ENCODE assay signal across 2 cellular contexts in the genomic region with DNA sequence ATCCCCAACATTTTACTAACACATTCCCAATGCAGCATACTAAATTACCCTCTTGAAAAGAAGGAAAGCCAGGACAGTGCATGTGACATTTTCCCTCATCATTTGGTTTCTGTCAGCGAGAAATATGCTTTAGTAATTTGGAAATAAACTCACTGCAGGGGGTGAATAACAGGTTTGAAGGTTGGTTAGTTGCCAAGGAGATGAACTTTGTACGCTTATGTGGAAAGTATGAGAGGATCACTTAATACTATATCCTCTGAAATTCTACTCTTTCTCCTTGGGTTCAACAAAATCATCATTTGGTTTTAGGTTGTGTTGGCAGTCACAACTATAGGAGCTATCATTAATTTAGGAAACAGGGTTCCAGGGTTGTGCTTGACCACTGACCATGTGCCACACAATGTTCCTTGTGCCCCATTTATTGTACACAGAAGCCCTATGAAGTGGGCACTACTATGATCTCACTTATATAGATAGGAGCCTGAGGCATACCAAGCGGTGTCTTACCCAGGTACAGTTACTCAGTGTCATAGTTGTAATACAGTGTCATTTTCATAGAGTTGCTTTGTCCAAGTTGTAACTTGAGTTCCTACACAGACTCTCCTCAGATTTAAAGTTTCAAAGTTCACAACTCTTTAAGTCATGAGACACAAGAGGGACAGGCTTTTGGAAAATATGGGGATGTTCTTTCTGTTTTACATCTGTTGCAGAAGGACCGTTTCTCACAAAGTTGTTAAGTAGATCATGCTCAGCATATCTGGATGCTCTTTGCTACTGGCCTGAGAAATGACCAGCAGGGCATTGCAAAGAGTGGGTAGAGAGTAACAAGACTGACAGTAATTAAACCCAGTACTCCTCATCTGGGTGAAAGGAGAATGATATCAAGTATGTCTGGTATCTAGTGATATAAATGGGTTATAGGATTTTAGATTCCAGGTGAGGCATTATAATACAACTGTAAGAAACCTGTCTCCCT.
TF ChIP-seq lines count a peak whose summit lies in the region.

No MANE protein-coding gene starts in this region.

TF ChIP-seq in IMR-90, 13 proteins besides CTCF, POLR2A, EP300 and RAD21:
- no peak for TF ChIP-seq NFE2L2 (IDR thresholded peaks at IDR 0.05; ENCODE audit: low read depth, low read length)
- no peak for TF ChIP-seq FOS (IDR thresholded peaks at IDR 0.05; ENCODE audit: low read depth, low read length)
- TF ChIP-seq MAFK (IDR thresholded peaks at IDR 0.05; ENCODE audit: low read depth, low read length), result no peak
- no peak for TF ChIP-seq SMC3 (IDR thresholded peaks at IDR 0.05; ENCODE audit: low read depth, low read length)
- no peak for TF ChIP-seq MXI1 (IDR thresholded peaks at IDR 0.05; ENCODE audit: borderline replicate concordance, low read depth, low read length)
- TF ChIP-seq BHLHE40 (IDR thresholded peaks at IDR 0.05; ENCODE audit: low read depth, low read length), result no peak
- no peak for TF ChIP-seq MAZ (IDR thresholded peaks at IDR 0.05; ENCODE audit: borderline replicate concordance, low read depth, low read length)
- no peak for TF ChIP-seq RFX5 (IDR thresholded peaks at IDR 0.05; ENCODE audit: low read depth, low read length)
- no peak for TF ChIP-seq USF2 (IDR thresholded peaks at IDR 0.05; ENCODE audit: low read depth, low read length)
- TF ChIP-seq, protein P1, sequence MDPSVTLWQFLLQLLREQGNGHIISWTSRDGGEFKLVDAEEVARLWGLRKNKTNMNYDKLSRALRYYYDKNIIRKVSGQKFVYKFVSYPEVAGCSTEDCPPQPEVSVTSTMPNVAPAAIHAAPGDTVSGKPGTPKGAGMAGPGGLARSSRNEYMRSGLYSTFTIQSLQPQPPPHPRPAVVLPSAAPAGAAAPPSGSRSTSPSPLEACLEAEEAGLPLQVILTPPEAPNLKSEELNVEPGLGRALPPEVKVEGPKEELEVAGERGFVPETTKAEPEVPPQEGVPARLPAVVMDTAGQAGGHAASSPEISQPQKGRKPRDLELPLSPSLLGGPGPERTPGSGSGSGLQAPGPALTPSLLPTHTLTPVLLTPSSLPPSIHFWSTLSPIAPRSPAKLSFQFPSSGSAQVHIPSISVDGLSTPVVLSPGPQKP (IDR thresholded peaks at IDR 0.05; ENCODE audit: borderline replicate concordance, low read depth, low read length), result no peak
- TF ChIP-seq CEBPB (IDR thresholded peaks at IDR 0.05; ENCODE audit: low read depth, low read length), result no peak
- no peak for TF ChIP-seq CHD1 (IDR thresholded peaks at IDR 0.05; ENCODE audit: low read depth, low read length)
- no peak for TF ChIP-seq RCOR1 (IDR thresholded peaks at IDR 0.05; ENCODE audit: insufficient replicate concordance, low read length)

TF ChIP-seq in neural cell, 6 proteins besides CTCF, POLR2A, EP300 and RAD21:
- no peak for TF ChIP-seq TAF1 (IDR thresholded peaks at IDR 0.05; ENCODE audit: low read depth)
- TF ChIP-seq, protein P2, sequence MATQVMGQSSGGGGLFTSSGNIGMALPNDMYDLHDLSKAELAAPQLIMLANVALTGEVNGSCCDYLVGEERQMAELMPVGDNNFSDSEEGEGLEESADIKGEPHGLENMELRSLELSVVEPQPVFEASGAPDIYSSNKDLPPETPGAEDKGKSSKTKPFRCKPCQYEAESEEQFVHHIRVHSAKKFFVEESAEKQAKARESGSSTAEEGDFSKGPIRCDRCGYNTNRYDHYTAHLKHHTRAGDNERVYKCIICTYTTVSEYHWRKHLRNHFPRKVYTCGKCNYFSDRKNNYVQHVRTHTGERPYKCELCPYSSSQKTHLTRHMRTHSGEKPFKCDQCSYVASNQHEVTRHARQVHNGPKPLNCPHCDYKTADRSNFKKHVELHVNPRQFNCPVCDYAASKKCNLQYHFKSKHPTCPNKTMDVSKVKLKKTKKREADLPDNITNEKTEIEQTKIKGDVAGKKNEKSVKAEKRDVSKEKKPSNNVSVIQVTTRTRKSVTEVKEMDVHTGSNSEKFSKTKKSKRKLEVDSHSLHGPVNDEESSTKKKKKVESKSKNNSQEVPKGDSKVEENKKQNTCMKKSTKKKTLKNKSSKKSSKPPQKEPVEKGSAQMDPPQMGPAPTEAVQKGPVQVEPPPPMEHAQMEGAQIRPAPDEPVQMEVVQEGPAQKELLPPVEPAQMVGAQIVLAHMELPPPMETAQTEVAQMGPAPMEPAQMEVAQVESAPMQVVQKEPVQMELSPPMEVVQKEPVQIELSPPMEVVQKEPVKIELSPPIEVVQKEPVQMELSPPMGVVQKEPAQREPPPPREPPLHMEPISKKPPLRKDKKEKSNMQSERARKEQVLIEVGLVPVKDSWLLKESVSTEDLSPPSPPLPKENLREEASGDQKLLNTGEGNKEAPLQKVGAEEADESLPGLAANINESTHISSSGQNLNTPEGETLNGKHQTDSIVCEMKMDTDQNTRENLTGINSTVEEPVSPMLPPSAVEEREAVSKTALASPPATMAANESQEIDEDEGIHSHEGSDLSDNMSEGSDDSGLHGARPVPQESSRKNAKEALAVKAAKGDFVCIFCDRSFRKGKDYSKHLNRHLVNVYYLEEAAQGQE (IDR thresholded peaks at IDR 0.05; ENCODE audit: borderline replicate concordance), result peak; percentile 27
- TF ChIP-seq MXI1 (conservative IDR thresholded peaks at IDR 0.05; ENCODE audit: poor library complexity, severe bottlenecking), result no peak
- TF ChIP-seq EZH2 (IDR thresholded peaks at IDR 0.05; ENCODE audit: borderline replicate concordance, insufficient read depth, low read length, poor library complexity, severe bottlenecking), result no peak
- TF ChIP-seq SMC3 (conservative IDR thresholded peaks at IDR 0.05; ENCODE audit: poor library complexity), result no peak
- TF ChIP-seq POLR2AphosphoS5 (IDR thresholded peaks at IDR 0.05), result no peak
